Comparison of ENCODE assay signal across 13 cellular contexts in genomic region chr3:186220365-186220764, GRCh38.
A peak's percentile ranks its signal among the peaks of the same experiment; 100 is the strongest.
DNase-seq lines count a peak whose midpoint lies in the region; ATAC-seq lines count a peak whose summit lies in the region.
"Had no signal": no experiment of that assay in that cellular context is flagged by ENCODE, and none has a peak within 500 bp of the region (broad histone marks: within the 10 kb centered on the region; RNA-seq: fewer than 3 reads in every experiment).

No MANE protein-coding gene starts in this region.

- H3K4me1 Mint-ChIP-seq in activated T-helper 17 cell treated with anti-CD3 and anti-CD28 coated beads, Interleukin-2, amount 50 U/mL, for 72 hours: peaks cover 5% of the 10 kb centered on the region

- H3K27me3 Mint-ChIP-seq in activated T-helper 17 cell treated with anti-CD3 and anti-CD28 coated beads, Interleukin-2, amount 50 U/mL, for 72 hours: peaks cover 20% of the 10 kb centered on the region

- no peaks in the 10 kb centered on the region for H3K9me3 Mint-ChIP-seq in activated T-helper 17 cell treated with anti-CD3 and anti-CD28 coated beads, Interleukin-2, amount 50 U/mL, for 72 hours
- H3K9me3 Mint-ChIP-seq: activated naive CD4-positive, alpha-beta T cell treated with anti-CD3 and anti-CD28 coated beads, Interleukin-2, amount 10 ng/mL, durations not matched to agents 7 days and 5 days; endodermal cell had no signal

- H3K27ac ChIP-seq in layer of hippocampus (ENCODE audit: low read depth, low read length): peak overlapping the region; percentile 38
- H3K27ac ChIP-seq: ovary, suprapubic skin had no signal

- H3K27ac Mint-ChIP-seq in activated T-helper 17 cell treated with anti-CD3 and anti-CD28 coated beads, Interleukin-2, amount 50 U/mL, for 72 hours: no peak overlapping the region
- H3K27ac Mint-ChIP-seq: activated naive CD4-positive, alpha-beta T cell treated with anti-CD3 and anti-CD28 coated beads, Interleukin-2, amount 10 ng/mL, durations not matched to agents 7 days and 5 days; endodermal cell had no signal

- H3K36me3 Mint-ChIP-seq in activated T-helper 17 cell treated with anti-CD3 and anti-CD28 coated beads, Interleukin-2, amount 50 U/mL, for 72 hours (ENCODE audit: low read depth): no peaks in the 10 kb centered on the region
- H3K36me3 Mint-ChIP-seq: activated naive CD4-positive, alpha-beta T cell treated with anti-CD3 and anti-CD28 coated beads, Interleukin-2, amount 10 ng/mL, durations not matched to agents 7 days and 5 days had no signal

- DNase-seq in A172 (ENCODE audit: low spot score): peak; percentile 61
- DNase-seq in EL: peak; percentile 16
- DNase-seq in HUDEP-2 (lab: John Stamatoyannopoulos, UW; ENCODE audit: unreplicated experiment in 76 of 76): no peak
- no peak for DNase-seq in NCI-H526 (lab: John Stamatoyannopoulos, UW)
- DNase-seq: activated naive CD4-positive, alpha-beta T cell treated with anti-CD3 and anti-CD28 coated beads, Interleukin-2, amount 10 ng/mL, durations not matched to agents 7 days and 5 days; central memory CD4-positive, alpha-beta T cell; NCI-H2029 treated with DMSO at 0.1 percent for 48 hours; ovary had no signal

- no peaks in the 10 kb centered on the region for H3K27me3 ChIP-seq in layer of hippocampus (ENCODE audit: control insufficient read depth, insufficient read depth, low read length)
- H3K27me3 ChIP-seq: ovary, suprapubic skin had no signal

- peak; percentile 55 for ATAC-seq in activated T-helper 17 cell treated with anti-CD3 and anti-CD28 coated beads, Interleukin-2, amount 50 U/mL, for 72 hours (replicated peaks)
- no peak for ATAC-seq in GM19328 (IDR thresholded peaks at IDR 0.05; ENCODE audit: unreplicated experiment)

- no peak overlapping the region for H3K4me3 Mint-ChIP-seq in activated T-helper 17 cell treated with anti-CD3 and anti-CD28 coated beads, Interleukin-2, amount 50 U/mL, for 72 hours
- H3K4me3 Mint-ChIP-seq: activated naive CD4-positive, alpha-beta T cell treated with anti-CD3 and anti-CD28 coated beads, Interleukin-2, amount 10 ng/mL, durations not matched to agents 7 days and 5 days; endodermal cell had no signal

Comparison
In these comparisons a context has a peak if more than half of its experiments do, and no peak if none do; other contexts are left out.
1. DNase-seq: peak in A172 (single experiment) and EL (single experiment); none in HUDEP-2 (0 of 76) and NCI-H526 (0 of 2).